29 cellular contexts compared by ENCODE assay signal in genomic region chr1:37778654-37779053, GRCh38. TPM values are rescaled to one million over a fixed set of nuclear protein-coding genes. Genes with fewer than 3 reads are reported as not detected.
"Had no signal": no experiment of that assay in that cellular context is flagged by ENCODE, and none has a peak within 500 bp of the region (broad histone marks: within the 10 kb centered on the region; RNA-seq: fewer than 3 reads in every experiment).

No MANE protein-coding gene starts in this region.

- H3K4me3 ChIP-seq: ovary, psoas muscle, skin epidermis, smooth muscle cell, spleen, stomach, thoracic aorta, thyroid gland, tibial nerve, upper lobe of left lung, vagina had no signal

- DNase-seq: naive thymus-derived CD4-positive, alpha-beta T cell; natural killer cell; occipital lobe; ovary; posterior cingulate gyrus; psoas muscle; right cardiac atrium; spleen; stimulated activated CD4-positive, alpha-beta T cell treated with anti-CD3 and anti-CD28 coated beads, Interleukin-12 subunit alpha, Interleukin-12 subunit beta, amount 100 ng/mL, for 4 hours; stimulated activated CD4-positive, alpha-beta T cell treated with anti-CD3 and anti-CD28 coated beads, Interleukin-2, amount 100 ng/mL, for 24 hours; stimulated activated CD4-positive, alpha-beta T cell treated with anti-CD3 and anti-CD28 coated beads, Interleukin-2, amount 100 ng/mL, for 48 hours; stimulated activated CD4-positive, alpha-beta T cell treated with anti-CD3 and anti-CD28 coated beads, Interleukin-4, amount 100 ng/mL, for 24 hours; stimulated activated naive B cell treated with anti-CD40 and anti-IgM and Interleukin-4, amounts not matched to agents 10 μg/mL and 1 μg/mL and 100 μg/mL, for 72 hours; stimulated activated naive CD4-positive, alpha-beta T cell treated with Interleukin-2 at 50 U/mL for 16 hours; stomach; thyroid gland; trophoblast cell; upper lobe of left lung had no signal

- H3K79me2 ChIP-seq: parathyroid adenoma had no signal

- H2AFZ ChIP-seq: parathyroid adenoma had no signal

- H3K27me3 ChIP-seq: ovary, thyroid gland, upper lobe of left lung, vagina had no signal

- H3K27ac ChIP-seq: ovary, parathyroid adenoma, psoas muscle, skin epidermis, spleen, stomach, thoracic aorta, thyroid gland, tibial nerve, upper lobe of left lung, vagina had no signal

- H3K36me3 ChIP-seq: ovary, spleen, stomach, thoracic aorta, thyroid gland, tibial nerve, upper lobe of left lung, vagina had no signal

- H3K4me2 ChIP-seq: smooth muscle cell had no signal

- FAIRE-seq: urothelium cell line had no signal

- H3K4me1 ChIP-seq: parathyroid adenoma, psoas muscle, spleen, thyroid gland, tibial nerve, upper lobe of left lung, vagina had no signal

- H3K9ac ChIP-seq: parathyroid adenoma had no signal

- ATAC-seq: naive thymus-derived CD4-positive, alpha-beta T cell; natural killer cell; psoas muscle; right cardiac atrium; sciatic nerve; stimulated activated effector memory CD8-positive, alpha-beta T cell treated with anti-CD3 and anti-CD28 coated beads, Interleukin-12 subunit alpha, Interleukin-12 subunit beta, amount 100 ng/mL, for 72 hours; stimulated activated naive B cell treated with anti-CD40 and anti-IgM and Interleukin-4, amounts not matched to agents 10 μg/mL and 1 μg/mL and 100 μg/mL, for 72 hours had no signal

- H3K9me3 ChIP-seq: ovary, psoas muscle, thoracic aorta, thyroid gland, upper lobe of left lung, vagina had no signal

RNA-seq across cellular contexts. Expression of gene EPHA10, which starts 13.7 kb away (rescaled TPM):
- total RNA-seq: natural killer cell, osteoblast, psoas muscle, smooth muscle cell, subcutaneous adipose tissue, thoracic aorta had no signal
- polyA plus RNA-seq: naive thymus-derived CD4-positive, alpha-beta T cell; smooth muscle cell had no signal

RNA-seq across cellular contexts. Expression of gene MANEAL, which starts 15.0 kb away (rescaled TPM):
- total RNA-seq: smooth muscle cell had no signal
